Comparison of ENCODE assay signal across 8 cellular contexts in genomic region chr1:222712253-222713090, GRCh38. TPM values are rescaled to one million over a fixed set of nuclear protein-coding genes. Genes with fewer than 3 reads are reported as not detected.
DNase-seq lines count a peak whose midpoint lies in the region; ATAC-seq and TF ChIP-seq lines count a peak whose summit lies in the region.

Gene AIDA, minus strand, starts transcription at chr1:222712491. Its CDS starts 174 bp downstream, at chr1:222712317.
Gene BROX, plus strand, starts transcription at chr1:222712564. Its CDS starts 3,136 bp downstream, at chr1:222715700.

- ATAC-seq in GM19025 (IDR thresholded peaks at IDR 0.05; ENCODE audit: low read depth, unreplicated experiment) (peak; percentile 79), HG03280 (IDR thresholded peaks at IDR 0.05; ENCODE audit: unreplicated experiment) (peak; percentile 82), activated B cell treated with CpG ODN at 0.5 μM for 24 hours (ENCODE audit: low read depth) (peak; percentile 75)

- peak within 1 kb of the TSS; percentile 100 for H3K27ac Mint-ChIP-seq in activated B cell treated with CpG ODN at 0.5 μM for 24 hours

- H3K36me3 Mint-ChIP-seq in activated B cell treated with CpG ODN at 0.5 μM for 24 hours (ENCODE audit: low read depth): peaks cover 59% of the 10 kb centered on the region

- TF ChIP-seq CTCF in activated B cell treated with CpG ODN at 0.5 μM for 24 hours (IDR thresholded peaks at IDR 0.05) (no peak), cardiac fibroblast (IDR thresholded peaks at IDR 0.05; ENCODE audit: low read depth, low read length) (no peak)

- intact Hi-C loops in activated B cell treated with CpG ODN at 0.5 μM for 24 hours (cut with micrococcal nuclease): loop anchor here (1.0 to 10.0 kb wide), 13 partner anchors 20 to 1834 kb away; partner anchors contain the start of genes DUSP10, HLX, TAF1A and TP53BP2

- CTCF ChIA-PET in activated B cell treated with CpG ODN at 0.5 μM for 24 hours (lab: Charles Lee): interaction anchor here (0.8 to 1.9 kb wide), 8 partner anchors 9 to 411 kb away, joined by 3 to 10 read pairs (median 4); no protein-coding TSS in a partner anchor

- DNase-seq in AG08396 (ENCODE audit: low spot score) (peak; percentile 93), NCI-H345 (lab: John Stamatoyannopoulos, UW) (peak; percentile 88), activated B cell treated with CpG ODN at 0.5 μM for 24 hours (peak; percentile 98), cardiac fibroblast (ENCODE audit: low read depth in 2 of 2) (peak; percentile 86 to 88), inferior parietal cortex (ENCODE audit: extremely low spot score) (peak; percentile 90)
- peak; percentile 89 to 97 for DNase-seq in stimulated activated CD4-positive, alpha-beta T cell treated with anti-CD3 and anti-CD28 coated beads, Interleukin-12 subunit alpha, Interleukin-12 subunit beta, amount 100 ng/mL, for 24 hours (ENCODE audit: low read depth in 2 of 2)

- peak within 1 kb of the TSS; percentile 86 to 97 for H3K4me3 ChIP-seq in cardiac fibroblast (replicated peaks in 1 of 2; ENCODE audit: low read depth in 2 of 2, low read length in 2 of 2)

- H3K9me3 Mint-ChIP-seq in activated B cell treated with CpG ODN at 0.5 μM for 24 hours: no peaks in the 10 kb centered on the region

- POLR2A ChIA-PET in activated B cell treated with CpG ODN at 0.5 μM for 24 hours (lab: Charles Lee): interaction anchor here (0.7 to 7.7 kb wide), 32 partner anchors 9 to 1280 kb away, joined by 3 to 127 read pairs (median 5); partner anchors contain the start of genes CAPN2, FAM177B and TAF1A

- peak within 1 kb of the TSS; percentile 93 for H3K4me3 Mint-ChIP-seq in activated B cell treated with CpG ODN at 0.5 μM for 24 hours

- peaks cover 57% of the 10 kb centered on the region for H3K4me1 Mint-ChIP-seq in activated B cell treated with CpG ODN at 0.5 μM for 24 hours

- no peaks in the 10 kb centered on the region for H3K27me3 Mint-ChIP-seq in activated B cell treated with CpG ODN at 0.5 μM for 24 hours

RNA-seq across cellular contexts. Expression of gene AIDA, which starts in this region (rescaled TPM):
- total RNA-seq in activated B cell treated with CpG ODN at 0.5 μM for 24 hours: 50.4 and 54.3 TPM in 2 replicates

RNA-seq across cellular contexts. Expression of gene BROX, which starts in this region (rescaled TPM):
- 27.8 and 34.6 TPM in 2 replicates for total RNA-seq in activated B cell treated with CpG ODN at 0.5 μM for 24 hours

Comparison
In these comparisons a context has a peak if more than half of its experiments do, and no peak if none do; other contexts are left out.
1. Peak in every context shown above with its lines: DNase-seq, ATAC-seq and H3K4me3 ChIP-seq.